ENCODE assay signal across 30 cellular contexts in the genomic region with DNA sequence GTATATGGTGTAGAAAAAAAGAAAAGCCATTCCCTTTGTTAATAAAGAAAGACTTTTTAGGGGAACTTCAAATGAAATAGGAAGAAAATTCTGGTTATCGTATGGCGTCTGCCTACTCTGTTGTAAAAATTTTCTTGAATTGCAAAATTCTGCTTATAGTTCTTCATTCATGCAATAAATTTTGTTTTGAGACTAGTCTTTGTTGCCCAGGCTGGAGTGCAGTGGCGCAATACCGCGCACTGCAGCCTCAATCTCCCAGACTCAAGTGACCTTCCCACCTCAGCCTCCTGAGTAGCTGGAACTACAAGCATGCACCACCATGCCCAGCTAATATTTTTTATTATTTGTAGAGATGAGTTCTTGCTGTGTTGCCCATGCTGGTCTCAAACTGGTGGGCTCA. TPM values are rescaled to one million over a fixed set of nuclear protein-coding genes. Genes with fewer than 3 reads are reported as not detected.
DNase-seq lines count a peak whose midpoint lies in the region; ATAC-seq, FAIRE-seq and TF ChIP-seq lines count a peak whose summit lies in the region.
"Had no signal": no experiment of that assay in that cellular context is flagged by ENCODE, and none has a peak within 500 bp of the region (broad histone marks: within the 10 kb centered on the region; RNA-seq: fewer than 3 reads in every experiment).

No MANE protein-coding gene starts in this region.

- H3K4me1 ChIP-seq in OCI-LY3 (ENCODE audit: low read length), result peaks cover 34% of the 10 kb centered on the region
- H3K4me1 ChIP-seq in HepG2 (ENCODE audit: insufficient read depth, low read length), result peaks cover 30% of the 10 kb centered on the region
- H3K4me1 ChIP-seq in upper lobe of right lung, result peaks cover 4% of the 10 kb centered on the region
- peaks cover 17% of the 10 kb centered on the region for H3K4me1 ChIP-seq in PC-3 (ENCODE audit: insufficient read depth, low read length)
- H3K4me1 ChIP-seq: parathyroid adenoma had no signal

- no peak for TF ChIP-seq CTCF in OCI-LY3 (IDR thresholded peaks at IDR 0.05; ENCODE audit: low read depth, low read length)
- TF ChIP-seq CTCF in HepG2 (CRISPR knock-in tag; IDR thresholded peaks at IDR 0.05), result no peak
- TF ChIP-seq CTCF in upper lobe of right lung (IDR thresholded peaks at IDR 0.05), result no peak
- TF ChIP-seq CTCF in PC-3 (conservative IDR thresholded peaks at IDR 0.05; ENCODE audit: low read depth, low read length), result no peak

- no peak for TF ChIP-seq POLR2A in HepG2 (IDR thresholded peaks at IDR 0.05; ENCODE audit: insufficient read depth in 1 of 2, low read depth in 2 of 2, low read length in 2 of 2)

- H3K9ac ChIP-seq in OCI-LY3 (ENCODE audit: low read length) (no peak overlapping the region), HepG2 (ENCODE audit: insufficient read depth, low read depth, low read length) (no peak overlapping the region), PC-3 (ENCODE audit: low read length) (no peak overlapping the region)
- H3K9ac ChIP-seq: parathyroid adenoma had no signal

- BruUV-seq in HepG2 (replicated peaks; lab: Mats Ljungman, UMichigan) (no TSS peak), PC-3 (replicated peaks; lab: Mats Ljungman, UMichigan) (no TSS peak)

- no peaks in the 10 kb centered on the region for H3K9me2 ChIP-seq in PC-3 (replicated peaks; ENCODE audit: low read length)

- CTCF ChIA-PET in HepG2 (lab: Yijun Ruan, JAX; ENCODE audit: low intra/inter-chr PET ratio, low total read pairs) (no interaction called here), PC-3 (lab: Charles Lee) (no interaction called here)

- H3K4me3 ChIP-seq in OCI-LY3 (ENCODE audit: low read length) (no peak overlapping the region), HepG2 (replicated peaks in 1 of 3; ENCODE audit: insufficient read depth in 1 of 3, low read depth in 2 of 3, low read length in 3 of 3) (no peak overlapping the region), upper lobe of right lung (no peak overlapping the region), PC-3 (ENCODE audit: low read length) (no peak overlapping the region)
- H3K4me3 ChIP-seq: cardiac muscle cell, esophagus muscularis mucosa, gastroesophageal sphincter, tibial nerve had no signal

- H3K79me2 ChIP-seq in OCI-LY3 (ENCODE audit: low read length) (peaks cover 95% of the 10 kb centered on the region), HepG2 (ENCODE audit: insufficient read depth, low read length) (peaks cover 30% of the 10 kb centered on the region), PC-3 (ENCODE audit: low read length) (peaks cover 89% of the 10 kb centered on the region)
- H3K79me2 ChIP-seq: parathyroid adenoma had no signal

- no peak for FAIRE-seq in HepG2 (lab: Jason Lieb, UNC)
- FAIRE-seq: G401.6, H1 had no signal

- TF ChIP-seq EP300 in HepG2 (IDR thresholded peaks at IDR 0.05; ENCODE audit: low read depth in 2 of 2, low read length in 2 of 2), result no peak
- TF ChIP-seq EP300 in HepG2 (CRISPR knock-in tag; IDR thresholded peaks at IDR 0.05; ENCODE audit: borderline replicate concordance), result no peak

- H3K4me2 ChIP-seq in OCI-LY3 (ENCODE audit: low read length) (peak overlapping the region; percentile 45; the same call in 1 of the 2 replicates), HepG2 (ENCODE audit: low read depth, low read length) (no peak overlapping the region), PC-3 (ENCODE audit: low read length) (no peak overlapping the region)

- POLR2A ChIA-PET in HepG2 (lab: Yijun Ruan, JAX), result no interaction called here
- POLR2A ChIA-PET in PC-3 (lab: Charles Lee; ENCODE audit: unreplicated experiment), result no interaction called here

- no peaks in the 10 kb centered on the region for H3F3A ChIP-seq in PC-3 (ENCODE audit: low read length, unreplicated experiment)

- TF ChIP-seq RAD21 in HepG2 (CRISPR knock-in tag; IDR thresholded peaks at IDR 0.05), result no peak

- ATAC-seq in HepG2, result no peak
- ATAC-seq in upper lobe of right lung, result peak; percentile 53
- ATAC-seq in PC-3, result no peak
- ATAC-seq: gastroesophageal sphincter, left lobe of liver, natural killer cell, Panc1, right cardiac atrium had no signal

- 98% methylated on average over 5 of the region's 5 CpGs for WGBS in HepG2 (ENCODE audit: low lambda C conversion rate)

- H4K20me1 ChIP-seq in OCI-LY3 (ENCODE audit: insufficient read depth, low read length) (no peaks in the 10 kb centered on the region), HepG2 (ENCODE audit: insufficient read depth, low read length) (no peaks in the 10 kb centered on the region), PC-3 (ENCODE audit: low read length) (0 out of 2 replicates have a peak, but pooled peaks cover 3% of the 10 kb centered on the region)

- H3K36me3 ChIP-seq in OCI-LY3 (replicated peaks; ENCODE audit: low read depth, low read length), result peaks cover 15% of the 10 kb centered on the region
- no peaks in the 10 kb centered on the region for H3K36me3 ChIP-seq in HepG2 (replicated peaks in 1 of 2; ENCODE audit: control insufficient read depth in 1 of 2, insufficient read depth in 2 of 2, low read length in 2 of 2)
- H3K36me3 ChIP-seq in upper lobe of right lung, result no peaks in the 10 kb centered on the region
- H3K36me3 ChIP-seq in PC-3 (ENCODE audit: low read depth, low read length), result peaks cover 14% of the 10 kb centered on the region
- H3K36me3 ChIP-seq: cardiac muscle cell, esophagus muscularis mucosa, gastroesophageal sphincter, tibial nerve had no signal

- no peaks in the 10 kb centered on the region for H3K27me3 ChIP-seq in OCI-LY3 (ENCODE audit: low read depth, low read length)
- no peaks in the 10 kb centered on the region for H3K27me3 ChIP-seq in HepG2 (ENCODE audit: control insufficient read depth in 1 of 2, insufficient read depth in 2 of 2, low read length in 2 of 2)
- H3K27me3 ChIP-seq in upper lobe of right lung, result no peaks in the 10 kb centered on the region
- H3K27me3 ChIP-seq in PC-3 (ENCODE audit: low read length), result no peaks in the 10 kb centered on the region
- H3K27me3 ChIP-seq: cardiac muscle cell, esophagus muscularis mucosa, gastroesophageal sphincter, tibial nerve had no signal

- intact Hi-C loops in HepG2 (cut with micrococcal nuclease; ENCODE audit: unreplicated experiment) (loop anchor here (2.0 to 10.0 kb wide), 4 partner anchors 81 to 615 kb away; a partner anchor contains a TSS), upper lobe of right lung (cut with DNase I) (loop anchor here (10.0 kb wide), 1 partner anchor 337 kb away; no protein-coding TSS in a partner anchor), PC-3 (cut with micrococcal nuclease) (loop anchor here (2.0 to 5.0 kb wide), 2 partner anchors 179 to 275 kb away; no protein-coding TSS in a partner anchor)

- H2AFZ ChIP-seq in OCI-LY3 (ENCODE audit: low read depth, low read length), result no peak overlapping the region
- H2AFZ ChIP-seq in HepG2 (ENCODE audit: low read length), result no peak overlapping the region
- H2AFZ ChIP-seq in PC-3 (ENCODE audit: low read length), result no peak overlapping the region
- H2AFZ ChIP-seq: parathyroid adenoma had no signal

- peaks cover 10% of the 10 kb centered on the region for H3K9me3 ChIP-seq in OCI-LY3 (ENCODE audit: insufficient read depth, low read length)
- no peaks in the 10 kb centered on the region for H3K9me3 ChIP-seq in HepG2 (ENCODE audit: low read length)
- no peaks in the 10 kb centered on the region for H3K9me3 ChIP-seq in upper lobe of right lung
- peaks cover 7% of the 10 kb centered on the region; the same call in 1 of the 2 replicates for H3K9me3 ChIP-seq in PC-3 (ENCODE audit: low read length)
- H3K9me3 ChIP-seq: tibial nerve had no signal

- in situ Hi-C loops in HepG2 (cut with HindIII; ENCODE audit: extremely low pct_ligation_motif_present, low pct_unique_long_range_greater_than_20kb), result loop anchor here (10.0 kb wide), 2 partner anchors 257 to 347 kb away; no protein-coding TSS in a partner anchor
- in situ Hi-C loops in G401 (cut with HindIII; ENCODE audit: low sequenced_read_pairs), result no loop called here

- no peak overlapping the region for H3K27ac ChIP-seq in OCI-LY3 (ENCODE audit: low read length)
- no peak overlapping the region for H3K27ac ChIP-seq in HepG2 (ENCODE audit: extremely low read length, insufficient read depth, low read length)
- no peak overlapping the region for H3K27ac ChIP-seq in upper lobe of right lung
- H3K27ac ChIP-seq in PC-3 (ENCODE audit: low read length), result no peak overlapping the region
- H3K27ac ChIP-seq: 22Rv1, cardiac muscle cell, esophagus muscularis mucosa, gastroesophageal sphincter, parathyroid adenoma had no signal

- DNase-seq in NOMO-1 (lab: John Stamatoyannopoulos, UW; ENCODE audit: unreplicated experiment in 2 of 2) (peak; percentile 56 to 73), NOMO-1 treated with dmso at 0.1 percent for 144 hours (lab: John Stamatoyannopoulos, UW; ENCODE audit: unreplicated experiment) (no peak), HepG2 (ENCODE audit: low spot score) (no peak), upper lobe of right lung (peak; percentile 69), G401 (ENCODE audit: low spot score) (no peak), PC-3 (no peak)
- no peak for DNase-seq in activated CD4-positive, alpha-beta T cell treated with anti-CD3 and anti-CD28 coated beads for 4 hours
- DNase-seq: activated CD4-positive, alpha-beta T cell treated with anti-CD3 and anti-CD28 coated beads, Interleukin-2, amount 10 ng/mL, durations not matched to agents 24 days and 14 days; activated naive CD4-positive, alpha-beta T cell treated with anti-CD3 and anti-CD28 coated beads, Interleukin-2, amount 50 U/mL, for 16 hours; aorta; cortex of kidney; endodermal cell; hypothalamus; natural killer cell; NCI-H1105 treated with DMSO at 0.1 percent for 48 hours; NCI-H2029; NCI-H2227 treated with DMSO at 0.1 percent for 48 hours; NCI-H69; right cardiac atrium had no signal

RNA-seq across cellular contexts. Expression of a gene that starts 5.8 kb away (rescaled TPM):
- total RNA-seq in HepG2 (2016; rRNA removed; fragmentation: Illumina TruSeq; extraction: Trizol) (13.0 and 23.5 TPM in 2 replicates), upper lobe of right lung (3.8 TPM), PC-3 (2014; rRNA removed) (24.9 and 25.4 TPM in 2 replicates)
- 4.5 and 6.3 TPM in 2 replicates for total RNA-seq in HepG2 (2016; cell fraction: cytosol; rRNA removed; fragmentation: Illumina TruSeq; extraction: Trizol; ENCODE audit: low read depth)
- 12.6 and 21.3 TPM in 2 replicates for total RNA-seq in HepG2 (2016; cell fraction: insoluble cytoplasmic fraction; rRNA removed; fragmentation: Illumina TruSeq; extraction: Trizol)
- total RNA-seq in HepG2 (2016; cell fraction: membrane; rRNA removed; fragmentation: Illumina TruSeq; extraction: Trizol), result 9.5 and 11.4 TPM in 2 replicates
- 9.5 and 11.1 TPM in 2 replicates for total RNA-seq in HepG2 (2016; cell fraction: nucleus; rRNA removed; fragmentation: Illumina TruSeq; extraction: Trizol)
- 2.2 and 3.5 TPM in 2 replicates for polyA plus RNA-seq in HepG2 (2011; rRNA removed)
- polyA plus RNA-seq in HepG2 (2011; cell fraction: cytosol; rRNA removed), result 1.6 and 2.0 TPM in 2 replicates
- polyA plus RNA-seq in HepG2 (2011; cell fraction: nucleus; rRNA removed), result 1.0 and 1.6 TPM in 2 replicates
- polyA plus RNA-seq in HepG2 (2012), result 1.7 and 5.3 TPM in 2 replicates
- polyA plus RNA-seq in HepG2 (2016; cell fraction: cytosol; fragmentation: Illumina TruSeq; extraction: Trizol; ENCODE audit: low read depth), result 0.66 and 0.94 TPM in 2 replicates
- polyA plus RNA-seq in HepG2 (2016; cell fraction: insoluble cytoplasmic fraction; fragmentation: Illumina TruSeq; extraction: Trizol; ENCODE audit: low read depth), result 13.7 and 16.2 TPM in 2 replicates
- polyA plus RNA-seq in HepG2 (2016; cell fraction: membrane; fragmentation: Illumina TruSeq; extraction: Trizol; ENCODE audit: low read depth), result 2.6 and 3.1 TPM in 2 replicates
- polyA plus RNA-seq in HepG2 (2016; cell fraction: nucleus; fragmentation: Illumina TruSeq; extraction: Trizol; ENCODE audit: insufficient read depth, low read depth), result 11.7 and 12.4 TPM in 2 replicates
- polyA minus RNA-seq in HepG2 (2011; rRNA and poly(A)+ RNA removed; ENCODE audit: low replicate concordance), result 10.5 and 39.5 TPM in 2 replicates
- polyA minus RNA-seq in HepG2 (2011; cell fraction: cytosol; rRNA and poly(A)+ RNA removed), result 1.9 and 3.3 TPM in 2 replicates
- 2.1 and 3.9 TPM in 2 replicates for polyA minus RNA-seq in HepG2 (2011; cell fraction: nucleus; rRNA and poly(A)+ RNA removed)
- 13.4 and 14.7 TPM in 2 replicates for total RNA-seq in G401 (2014; rRNA removed; shearing (Covaris generic))

RNA-seq across cellular contexts. Expression of a gene that starts 7.1 kb away (rescaled TPM):
- total RNA-seq in HepG2 (2016; rRNA removed; fragmentation: Illumina TruSeq; extraction: Trizol), result 49.9 and 84.2 TPM in 2 replicates
- 12.9 and 14.2 TPM in 2 replicates for total RNA-seq in HepG2 (2016; cell fraction: cytosol; rRNA removed; fragmentation: Illumina TruSeq; extraction: Trizol; ENCODE audit: low read depth)
- 49.2 and 86.3 TPM in 2 replicates for total RNA-seq in HepG2 (2016; cell fraction: insoluble cytoplasmic fraction; rRNA removed; fragmentation: Illumina TruSeq; extraction: Trizol)
- total RNA-seq in HepG2 (2016; cell fraction: membrane; rRNA removed; fragmentation: Illumina TruSeq; extraction: Trizol), result 29.1 and 33.4 TPM in 2 replicates
- 75.4 and 86.0 TPM in 2 replicates for total RNA-seq in HepG2 (2016; cell fraction: nucleus; rRNA removed; fragmentation: Illumina TruSeq; extraction: Trizol)
- 79.7 and 105 TPM in 2 replicates for polyA plus RNA-seq in HepG2 (2011; rRNA removed)
- 63.3 and 100 TPM in 2 replicates for polyA plus RNA-seq in HepG2 (2011; cell fraction: cytosol; rRNA removed)
- polyA plus RNA-seq in HepG2 (2011; cell fraction: nucleus; rRNA removed), result 24.2 and 26.5 TPM in 2 replicates
- 56.3 and 103 TPM in 2 replicates for polyA plus RNA-seq in HepG2 (2012)
- 12.6 and 13.4 TPM in 2 replicates for polyA plus RNA-seq in HepG2 (2016; cell fraction: cytosol; fragmentation: Illumina TruSeq; extraction: Trizol; ENCODE audit: low read depth)
- polyA plus RNA-seq in HepG2 (2016; cell fraction: insoluble cytoplasmic fraction; fragmentation: Illumina TruSeq; extraction: Trizol; ENCODE audit: low read depth), result 48.2 and 49.2 TPM in 2 replicates
- 27.2 and 33.0 TPM in 2 replicates for polyA plus RNA-seq in HepG2 (2016; cell fraction: membrane; fragmentation: Illumina TruSeq; extraction: Trizol; ENCODE audit: low read depth)
- 84.6 and 95.4 TPM in 2 replicates for polyA plus RNA-seq in HepG2 (2016; cell fraction: nucleus; fragmentation: Illumina TruSeq; extraction: Trizol; ENCODE audit: insufficient read depth, low read depth)
- 22.7 and 35.1 TPM in 2 replicates for polyA minus RNA-seq in HepG2 (2011; rRNA and poly(A)+ RNA removed; ENCODE audit: low replicate concordance)
- 55.6 and 56.6 TPM in 2 replicates for polyA minus RNA-seq in HepG2 (2011; cell fraction: cytosol; rRNA and poly(A)+ RNA removed)
- polyA minus RNA-seq in HepG2 (2011; cell fraction: nucleus; rRNA and poly(A)+ RNA removed), result 29.0 and 33.7 TPM in 2 replicates
- total RNA-seq in upper lobe of right lung, result 91.3 TPM
- 34.6 and 49.1 TPM in 2 replicates for total RNA-seq in G401 (2014; rRNA removed; shearing (Covaris generic))
- 36.6 and 51.5 TPM in 2 replicates for total RNA-seq in PC-3 (2014; rRNA removed)

Comparison
In these comparisons a context has a peak if more than half of its experiments do, and no peak if none do; other contexts are left out.
1. DNase-seq: peak in NOMO-1 (2 of 2) and upper lobe of right lung (single experiment); none in NOMO-1 treated with dmso at 0.1 percent for 144 hours (single experiment), HepG2 (single experiment), G401 (single experiment), activated CD4-positive, alpha-beta T cell treated with anti-CD3 and anti-CD28 coated beads for 4 hours (0 of 2) and PC-3 (single experiment).